ENCODE assay signal across 25 cellular contexts in the genomic region with DNA sequence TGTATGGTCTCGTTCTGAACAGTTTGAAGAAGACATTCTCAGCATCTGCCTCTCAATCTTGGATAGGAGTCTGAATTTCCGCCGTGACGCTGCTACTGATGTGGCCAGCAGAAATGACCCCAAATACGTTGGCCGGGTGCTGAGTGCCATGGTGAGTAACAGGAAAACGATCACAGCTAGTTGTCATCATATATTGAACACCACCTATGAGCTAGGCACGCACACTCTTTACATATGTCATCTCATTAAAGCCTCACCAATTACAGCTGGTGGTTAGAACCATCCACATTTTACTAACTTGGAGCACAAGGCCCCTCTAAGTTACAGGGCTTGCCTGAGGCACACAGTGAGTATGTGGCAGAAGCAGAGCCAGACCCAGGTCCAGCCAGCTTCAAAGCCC. TPM values are rescaled to one million over a fixed set of nuclear protein-coding genes. Genes with fewer than 3 reads are reported as not detected.
"Had no signal": no experiment of that assay in that cellular context is flagged by ENCODE, and none has a peak within 500 bp of the region (broad histone marks: within the 10 kb centered on the region; RNA-seq: fewer than 3 reads in every experiment).

No MANE protein-coding gene starts in this region.

- H3K4me1 ChIP-seq: neural progenitor cell, parathyroid adenoma, psoas muscle, thyroid gland had no signal

- H3K36me3 ChIP-seq: neural progenitor cell, right lobe of liver, suprapubic skin, thyroid gland had no signal

- H3K9ac ChIP-seq: neural progenitor cell, parathyroid adenoma had no signal

- FAIRE-seq: kidney had no signal

- ATAC-seq: effector memory CD8-positive, alpha-beta T cell; foreskin keratinocyte; left cardiac atrium; left ventricle myocardium superior; natural killer cell treated with Interleukin-12 subunit alpha and Interleukin-12 subunit beta and Interleukin-15 and Interleukin-18, amount 100 ng/mL, for 72 hours; psoas muscle; right lobe of liver; stimulated activated effector memory CD8-positive, alpha-beta T cell treated with anti-CD3 and anti-CD28 coated beads, Interleukin-12 subunit alpha, Interleukin-12 subunit beta, amount 100 ng/mL, for 72 hours; stimulated activated naive CD8-positive, alpha-beta T cell treated with anti-CD3 and anti-CD28 coated beads, Interleukin-15, Interleukin-2, amounts not matched to agents 100 U/mL and 50 U/mL, for 24 hours had no signal

- H3K79me2 ChIP-seq: parathyroid adenoma had no signal

- H3K4me2 ChIP-seq: neural progenitor cell had no signal

- H3K9me3 ChIP-seq: esophagus squamous epithelium, psoas muscle, right lobe of liver, suprapubic skin, thyroid gland had no signal

- H3K27me3 Mint-ChIP-seq: type B pancreatic cell had no signal

- H3K4me1 Mint-ChIP-seq: stimulated activated effector memory CD8-positive, alpha-beta T cell treated with anti-CD3 and anti-CD28 coated beads, Interleukin-12 subunit alpha, Interleukin-12 subunit beta, amount 100 ng/mL, for 72 hours had no signal

- H3K27ac ChIP-seq: epithelial cell of prostate, foreskin keratinocyte, neural progenitor cell, parathyroid adenoma, psoas muscle, right lobe of liver, suprapubic skin, thyroid gland had no signal

- H3K36me3 Mint-ChIP-seq: natural killer cell treated with Interleukin-12 subunit alpha and Interleukin-12 subunit beta and Interleukin-15 and Interleukin-18, amount 100 ng/mL, for 72 hours; neural progenitor cell; stimulated activated effector memory CD8-positive, alpha-beta T cell treated with anti-CD3 and anti-CD28 coated beads, Interleukin-12 subunit alpha, Interleukin-12 subunit beta, amount 100 ng/mL, for 72 hours; type B pancreatic cell had no signal

- H3K4me3 Mint-ChIP-seq: effector memory CD8-positive, alpha-beta T cell; natural killer cell treated with Interleukin-12 subunit alpha and Interleukin-12 subunit beta and Interleukin-15 and Interleukin-18, amount 100 ng/mL, for 72 hours; neural progenitor cell; stimulated activated effector memory CD8-positive, alpha-beta T cell treated with anti-CD3 and anti-CD28 coated beads, Interleukin-12 subunit alpha, Interleukin-12 subunit beta, amount 100 ng/mL, for 72 hours; type B pancreatic cell had no signal

- H3K27me3 ChIP-seq: esophagus squamous epithelium, neural progenitor cell, right lobe of liver, suprapubic skin, thyroid gland had no signal

- H2AFZ ChIP-seq: neural progenitor cell, parathyroid adenoma had no signal

- H3K9me3 Mint-ChIP-seq: effector memory CD8-positive, alpha-beta T cell; natural killer cell treated with Interleukin-12 subunit alpha and Interleukin-12 subunit beta and Interleukin-15 and Interleukin-18, amount 100 ng/mL, for 72 hours; neural progenitor cell; stimulated activated effector memory CD8-positive, alpha-beta T cell treated with anti-CD3 and anti-CD28 coated beads, Interleukin-12 subunit alpha, Interleukin-12 subunit beta, amount 100 ng/mL, for 72 hours; type B pancreatic cell had no signal

- H3K27ac Mint-ChIP-seq: effector memory CD8-positive, alpha-beta T cell; natural killer cell treated with Interleukin-12 subunit alpha and Interleukin-12 subunit beta and Interleukin-15 and Interleukin-18, amount 100 ng/mL, for 72 hours; stimulated activated effector memory CD8-positive, alpha-beta T cell treated with anti-CD3 and anti-CD28 coated beads, Interleukin-12 subunit alpha, Interleukin-12 subunit beta, amount 100 ng/mL, for 72 hours; type B pancreatic cell had no signal

- DNase-seq: cortex of kidney; effector memory CD8-positive, alpha-beta T cell; esophagus squamous epithelium; foreskin keratinocyte; kidney; left cardiac atrium; left ventricle myocardium superior; mesenchymal stem cell; midbrain; occipital lobe; psoas muscle; retina; right lobe of liver; stimulated activated CD4-positive, alpha-beta T cell treated with anti-CD3 and anti-CD28 coated beads, Interleukin-4, amount 100 ng/mL, for 1 hour; stimulated activated CD8-positive, alpha-beta memory T cell treated with anti-CD3 and anti-CD28 coated beads, Interleukin-4, amount 100 ng/mL, for 48 hours; stimulated activated naive CD8-positive, alpha-beta T cell treated with anti-CD3 and anti-CD28 coated beads, Interleukin-15, Interleukin-2, amounts not matched to agents 100 U/mL and 50 U/mL, for 24 hours; thyroid gland had no signal

- H3K4me3 ChIP-seq: esophagus squamous epithelium, lung, neural progenitor cell, psoas muscle, right lobe of liver, suprapubic skin, thyroid gland had no signal

RNA-seq across cellular contexts. Expression of a gene that starts 17.1 kb away (rescaled TPM):
- total RNA-seq: foreskin keratinocyte; left cardiac atrium; left ventricle myocardium superior; natural killer cell treated with Interleukin-12 subunit alpha and Interleukin-12 subunit beta and Interleukin-15 and Interleukin-18, amount 100 ng/mL, for 72 hours; thyroid gland had no signal
- polyA plus RNA-seq: foreskin keratinocyte had no signal
